Comparison of ENCODE assay signal across 8 cellular contexts in genomic region chr7:127451258-127451657, GRCh38. TPM values are rescaled to one million over a fixed set of nuclear protein-coding genes. Genes with fewer than 3 reads are reported as not detected.
DNase-seq lines count a peak whose midpoint lies in the region; ATAC-seq, FAIRE-seq and TF ChIP-seq lines count a peak whose summit lies in the region.
"Not testable (repeated sequence)": the region's sequence is repeated elsewhere in the genome, so short reads cannot be mapped to it uniquely, and the experiment has no call there.

No MANE protein-coding gene starts in this region.

- peak overlapping the region; percentile 5 for H3K27ac Mint-ChIP-seq in CD4-positive, alpha-beta T cell
- H3K27ac Mint-ChIP-seq in activated CD4-positive, alpha-beta T cell treated with anti-CD3 and anti-CD28 coated beads, Interleukin-2, amount 10 ng/mL, durations not matched to agents 7 days and 5 days, result peak overlapping the region; percentile 72

- not testable (repeated sequence) for H3K4me3 Mint-ChIP-seq in CD4-positive, alpha-beta T cell; activated CD4-positive, alpha-beta T cell treated with anti-CD3 and anti-CD28 coated beads, Interleukin-2, amount 10 ng/mL, durations not matched to agents 7 days and 5 days

- not testable (repeated sequence) for TF ChIP-seq CTCF in CD4-positive, alpha-beta T cell (IDR thresholded peaks at IDR 0.05); H1 (IDR thresholded peaks at IDR 0.05; ENCODE audit: control extremely low read depth in 1 of 3, insufficient read depth in 1 of 3, low read depth in 1 of 3, low read length in 3 of 3)

- not testable (repeated sequence) for H3K4me3 ChIP-seq in H1 (ENCODE audit: extremely low read depth in 1 of 4, insufficient read depth in 2 of 4, low read depth in 3 of 4, low read length in 4 of 4)

- H3K18ac ChIP-seq in H1 (ENCODE audit: extremely low read depth, low read length), result not testable (repeated sequence)

- not testable (repeated sequence) for H2AK5ac ChIP-seq in H1 (ENCODE audit: low read depth, low read length)

- TF ChIP-seq POLR2A in H1 (IDR thresholded peaks at IDR 0.05; ENCODE audit: control extremely low read depth in 1 of 2, low read depth in 2 of 2, low read length in 2 of 2), result not testable (repeated sequence)

- H3K9me3 Mint-ChIP-seq in CD4-positive, alpha-beta T cell; activated CD4-positive, alpha-beta T cell treated with anti-CD3 and anti-CD28 coated beads, Interleukin-2, amount 10 ng/mL, durations not matched to agents 7 days and 5 days: not testable (repeated sequence)

- H3K23me2 ChIP-seq in H1 (ENCODE audit: low read depth, low read length), result not testable (repeated sequence)

- not testable (repeated sequence) for H2BK12ac ChIP-seq in H1 (ENCODE audit: low read depth, low read length)

- not testable (repeated sequence) for H3K27ac ChIP-seq in CD4-positive, alpha-beta T cell (ENCODE audit: low read depth, low read length); H1 (ENCODE audit: low read depth, low read length)

- not testable (repeated sequence) for H4K20me1 ChIP-seq in H1 (replicated peaks in 1 of 2; ENCODE audit: control insufficient read depth in 1 of 2, insufficient read depth in 2 of 2, low read length in 2 of 2)

- H3K9me3 ChIP-seq in CD4-positive, alpha-beta T cell (ENCODE audit: control insufficient read depth, low read length); H1 (ENCODE audit: insufficient read depth in 2 of 2, low read depth in 1 of 2, low read length in 1 of 2): not testable (repeated sequence)

- peaks cover 33% of the 10 kb centered on the region for H3K4me1 Mint-ChIP-seq in CD4-positive, alpha-beta T cell (ENCODE audit: low read depth)
- peaks cover 23% of the 10 kb centered on the region for H3K4me1 Mint-ChIP-seq in activated CD4-positive, alpha-beta T cell treated with anti-CD3 and anti-CD28 coated beads, Interleukin-2, amount 10 ng/mL, durations not matched to agents 7 days and 5 days

- CTCF ChIA-PET in CD4-positive, alpha-beta T cell (lab: Charles Lee); activated CD4-positive, alpha-beta T cell treated with anti-CD3 and anti-CD28 coated beads, Interleukin-2, amount 10 ng/mL, durations not matched to agents 7 days and 5 days (lab: Charles Lee): not testable (repeated sequence)
- CTCF ChIA-PET in H1 (lab: Charles Lee; ENCODE audit: partially characterized antibody), result interaction anchor here (0.8 to 1.5 kb wide), 3 partner anchors 9 to 178 kb away, joined by 3 to 4 read pairs (median 4); no protein-coding TSS in a partner anchor

- FAIRE-seq in H1 (lab: Jason Lieb, UNC), result not testable (repeated sequence)

- H2BK120ac ChIP-seq in H1 (replicated peaks; ENCODE audit: low read depth, low read length), result not testable (repeated sequence)

- intact Hi-C loops in CD4-positive, alpha-beta T cell (cut with DNase I, micrococcal nuclease), result not testable (repeated sequence)

- H3K14ac ChIP-seq in H1 (ENCODE audit: insufficient read length), result not testable (repeated sequence)

- not testable (repeated sequence) for H2BK5ac ChIP-seq in H1 (ENCODE audit: low read depth, low read length)

- H3K23ac ChIP-seq in H1 (ENCODE audit: insufficient read length), result not testable (repeated sequence)

- POLR2A ChIA-PET in CD4-positive, alpha-beta T cell (lab: Charles Lee), result interaction anchor here (0.8 to 3.6 kb wide), 4 partner anchors 13 to 59 kb away, joined by 3 to 33 read pairs (median 5); partner anchors contain the start of gene ZNF800
- POLR2A ChIA-PET in activated CD4-positive, alpha-beta T cell treated with anti-CD3 and anti-CD28 coated beads, Interleukin-2, amount 10 ng/mL, durations not matched to agents 7 days and 5 days (lab: Charles Lee); H1 (lab: Charles Lee; ENCODE audit: partially characterized antibody): not testable (repeated sequence)

- H4K91ac ChIP-seq in H1 (replicated peaks; ENCODE audit: insufficient read length, low read length), result not testable (repeated sequence)

- not testable (repeated sequence) for H2BK20ac ChIP-seq in H1 (ENCODE audit: low read length)

- 90% methylated on average over 10 of the region's 10 CpGs; no CpG with 5 or more reads in 1 of the 2 experiments for WGBS in H1 (ENCODE audit: extremely low coverage in 1 of 2, insufficient coverage in 1 of 2, insufficient read length in 1 of 2, insufficient replicate concordance in 2 of 2, low coverage in 1 of 2, low lambda C conversion rate in 2 of 2, missing lambda C conversion rate in 1 of 2), 2 experiments

- not testable (repeated sequence) for H3K36me3 ChIP-seq in H1 (ENCODE audit: control insufficient read depth in 2 of 4, insufficient read depth in 4 of 4, low read length in 3 of 4)

- H4K5ac ChIP-seq in H1 (ENCODE audit: insufficient read length, low read depth, low read length), result not testable (repeated sequence)

- H4K8ac ChIP-seq in H1 (ENCODE audit: extremely low read depth, insufficient read depth, low read length), result not testable (repeated sequence)

- not testable (repeated sequence) for H3K79me2 ChIP-seq in H1 (ENCODE audit: control insufficient read depth in 1 of 2, insufficient read depth in 2 of 2, low read length in 2 of 2)

- H3K4me1 ChIP-seq in H1 (replicated peaks in 1 of 4; ENCODE audit: control insufficient read depth in 3 of 4, insufficient read depth in 4 of 4, low read length in 3 of 4), result not testable (repeated sequence)

- not testable (repeated sequence) for H3K27me3 ChIP-seq in CD4-positive, alpha-beta T cell (ENCODE audit: control insufficient read depth, insufficient read depth, low read length); H1 (replicated peaks in 1 of 4; ENCODE audit: control insufficient read depth in 3 of 4, extremely low read depth in 1 of 4, insufficient read depth in 3 of 4, low read length in 3 of 4)

- H3K56ac ChIP-seq in H1 (replicated peaks; ENCODE audit: insufficient read length, low read depth, low read length), result not testable (repeated sequence)

- not testable (repeated sequence) for H3K4me2 ChIP-seq in H1 (ENCODE audit: insufficient read depth in 1 of 2, low read depth in 2 of 2, low read length in 2 of 2)

- not testable (repeated sequence) for H3K4ac ChIP-seq in H1 (replicated peaks; ENCODE audit: insufficient read length, low read depth, low read length)

- H3K27me3 Mint-ChIP-seq in CD4-positive, alpha-beta T cell, result peaks cover 11% of the 10 kb centered on the region
- peaks cover 41% of the 10 kb centered on the region for H3K27me3 Mint-ChIP-seq in activated CD4-positive, alpha-beta T cell treated with anti-CD3 and anti-CD28 coated beads, Interleukin-2, amount 10 ng/mL, durations not matched to agents 7 days and 5 days

- not testable (repeated sequence) for TF ChIP-seq RAD21 in H1 (IDR thresholded peaks at IDR 0.05 in 1 of 2, conservative IDR thresholded peaks at IDR 0.05 in 1 of 2; ENCODE audit: low read depth in 2 of 2, low read length in 2 of 2)

- H3K9ac ChIP-seq in H1 (replicated peaks in 1 of 4; ENCODE audit: extremely low read depth in 1 of 4, low read depth in 3 of 4, low read length in 3 of 4), result not testable (repeated sequence)

- not testable (repeated sequence) for TF ChIP-seq EP300 in H1 (IDR thresholded peaks at IDR 0.05; ENCODE audit: borderline replicate concordance in 1 of 2, low read depth in 2 of 2, low read length in 2 of 2)

- not testable (repeated sequence) for H3K79me1 ChIP-seq in H1 (ENCODE audit: low read depth, low read length)

- peak overlapping the region; percentile 91 for H2AFZ ChIP-seq in H1 (ENCODE audit: low read length)

- not testable (repeated sequence) for H2BK15ac ChIP-seq in H1 (ENCODE audit: low read length)

- H3K36me3 Mint-ChIP-seq in CD4-positive, alpha-beta T cell (ENCODE audit: low read depth), result peaks cover 23% of the 10 kb centered on the region
- H3K36me3 Mint-ChIP-seq in activated CD4-positive, alpha-beta T cell treated with anti-CD3 and anti-CD28 coated beads, Interleukin-2, amount 10 ng/mL, durations not matched to agents 7 days and 5 days (ENCODE audit: low read depth), result not testable (repeated sequence)

- ATAC-seq in CD4-positive, alpha-beta T cell (ENCODE audit: poor library complexity), result peak; percentile 64

- DNase-seq in CD4-positive, alpha-beta T cell, result peak in 6 of 10 experiments; percentile 7 to 38 (median 23)
- peak; percentile 8 for DNase-seq in DMS153 (lab: John Stamatoyannopoulos, UW)
- peak; percentile 50 for DNase-seq in NCI-H748 (lab: John Stamatoyannopoulos, UW; ENCODE audit: unreplicated experiment)
- DNase-seq in activated CD4-positive, alpha-beta T cell treated with anti-CD3 and anti-CD28 coated beads, Interleukin-2, amount 10 ng/mL, durations not matched to agents 7 days and 5 days, result peak; percentile 36
- DNase-seq in activated T-cell treated with anti-CD3 and anti-CD28 coated beads, Interleukin-2, amount 50 U/mL, for 1 hour, result peak; percentile 33
- peak; percentile 27 for DNase-seq in activated gamma-delta T cell treated with Interleukin-2 at 50 U/mL for 16 hours
- DNase-seq in H1 (ENCODE audit: low read depth in 1 of 2, low spot score in 2 of 2), result not testable (repeated sequence)
- peak in 5 of 6 experiments; percentile 5 to 46 (median 17) for DNase-seq in stimulated activated naive CD4-positive, alpha-beta T cell (lab: John Stamatoyannopoulos, UW)

RNA-seq across cellular contexts. Expression of gene ZNF800, which starts 58.8 kb away (rescaled TPM):
- total RNA-seq in CD4-positive, alpha-beta T cell, result 10 to 100 TPM; 73.9 to 78.9 TPM
- 10 to 100 TPM; 43.6 to 50.7 TPM for total RNA-seq in activated CD4-positive, alpha-beta T cell treated with anti-CD3 and anti-CD28 coated beads, Interleukin-2, amount 10 ng/mL, durations not matched to agents 7 days and 5 days
- 5.5 and 6.5 TPM in 2 replicates for total RNA-seq in H1 (2021; fragmentation: NEBNext Ultra II Directional; extraction: Animal tissue kit (Norgen Biotek cat#: 25700))
- 1.0 and 1.4 TPM in 2 replicates for polyA plus RNA-seq in H1 (2011; rRNA removed)
- polyA plus RNA-seq in H1 (2011; cell fraction: cytosol; rRNA removed), result 0.90 TPM
- polyA plus RNA-seq in H1 (2011; cell fraction: nucleus; rRNA removed), result 1.7 TPM
- 0.97 to 2.6 TPM (median 1.7 TPM) in 4 replicates for polyA plus RNA-seq in H1 (2012, experiment 1 of 2)
- 0.13 TPM for polyA plus RNA-seq in H1 (2012, experiment 2 of 2)
- 7.3 TPM for polyA plus RNA-seq in H1 (2013, experiment 1 of 2)
- 6.3 TPM for polyA plus RNA-seq in H1 (2013, experiment 2 of 2)
- polyA minus RNA-seq in H1 (2011; rRNA and poly(A)+ RNA removed), result 2.2 and 5.4 TPM in 2 replicates
- 2.8 TPM for polyA minus RNA-seq in H1 (2011; cell fraction: cytosol; rRNA and poly(A)+ RNA removed)
- polyA minus RNA-seq in H1 (2011; cell fraction: nucleus; rRNA and poly(A)+ RNA removed), result 14.9 TPM
